Comparison of ENCODE assay signal across 21 cellular contexts in genomic region chr18:9924371-9924943, GRCh38. TPM values are rescaled to one million over a fixed set of nuclear protein-coding genes. Genes with fewer than 3 reads are reported as not detected.
DNase-seq lines count a peak whose midpoint lies in the region; ATAC-seq, FAIRE-seq and TF ChIP-seq lines count a peak whose summit lies in the region.
"Had no signal": no experiment of that assay in that cellular context is flagged by ENCODE, and none has a peak within 500 bp of the region (broad histone marks: within the 10 kb centered on the region; RNA-seq: fewer than 3 reads in every experiment).

No MANE protein-coding gene starts in this region.

- no peak for TF ChIP-seq CTCF in K562 (IDR thresholded peaks at IDR 0.05 in 2 of 3, conservative IDR thresholded peaks at IDR 0.05 in 1 of 3; ENCODE audit: insufficient read depth in 2 of 3, low read depth in 1 of 3, low read length in 3 of 3)
- TF ChIP-seq CTCF in osteocyte (IDR thresholded peaks at IDR 0.05), result no peak
- TF ChIP-seq CTCF in glutamatergic neuron (IDR thresholded peaks at IDR 0.05; ENCODE audit: partially characterized antibody, unreplicated experiment), result no peak

- in situ Hi-C loops in K562 (cut with MboI), result no loop called here

- no peak for DNase-seq in CD4-positive, CD25-positive, alpha-beta regulatory T cell
- DNase-seq in GM12891 (ENCODE audit: insufficient read length, low spot score), result no peak
- DNase-seq in K562 (ENCODE audit: extremely low read depth in 1 of 4, low spot score in 3 of 4), result no peak
- no peak for DNase-seq in osteocyte (ENCODE audit: extremely low spot score, unreplicated experiment)
- DNase-seq in glutamatergic neuron, result no peak
- DNase-seq in putamen (ENCODE audit: low spot score), result no peak
- DNase-seq: activated gamma-delta T cell; BE2C; cortex of kidney; foreskin keratinocyte; left colon; NCI-H1105 treated with DMSO at 0.1 percent for 48 hours; NCI-H69; nucleus accumbens; PC-9; stimulated activated CD4-positive, alpha-beta T cell treated with anti-CD3 and anti-CD28 coated beads, Interleukin-1b, Interleukin-23, amount 100 ng/mL, for 48 hours; T1000 had no signal

- no peak overlapping the region for H2AFZ ChIP-seq in K562 (ENCODE audit: low read depth, low read length)
- H2AFZ ChIP-seq: PC-9 had no signal

- H3K27me3 Mint-ChIP-seq in CD4-positive, CD25-positive, alpha-beta regulatory T cell, result no peaks in the 10 kb centered on the region
- H3K27me3 Mint-ChIP-seq in osteocyte (ENCODE audit: unreplicated experiment), result no peaks in the 10 kb centered on the region
- no peaks in the 10 kb centered on the region for H3K27me3 Mint-ChIP-seq in glutamatergic neuron (ENCODE audit: unreplicated experiment)

- no peak for TF ChIP-seq EP300 in K562 (IDR thresholded peaks at IDR 0.05; ENCODE audit: low read length)

- peaks cover 53% of the 10 kb centered on the region for H4K20me1 ChIP-seq in K562 (replicated peaks; ENCODE audit: control insufficient read depth, insufficient read depth, low read length)

- POLR2A ChIA-PET in K562 (lab: Yijun Ruan, JAX), result interaction anchor here (1.0 to 5.5 kb wide), 6 partner anchors 10 to 95 kb away, joined by 3 to 72 read pairs (median 4); partner anchors contain the start of gene VAPA

- H3K9me3 Mint-ChIP-seq in CD4-positive, CD25-positive, alpha-beta regulatory T cell, result no peaks in the 10 kb centered on the region
- H3K9me3 Mint-ChIP-seq in osteocyte (ENCODE audit: unreplicated experiment) (no peaks in the 10 kb centered on the region), glutamatergic neuron (ENCODE audit: unreplicated experiment) (no peaks in the 10 kb centered on the region)

- no peaks in the 10 kb centered on the region for H3K9me3 ChIP-seq in CD4-positive, CD25-positive, alpha-beta regulatory T cell (ENCODE audit: control insufficient read depth in 2 of 2, low read length in 2 of 2)
- no peaks in the 10 kb centered on the region for H3K9me3 ChIP-seq in K562 (replicated peaks; ENCODE audit: control insufficient read depth, insufficient read depth, low read depth, low read length)
- H3K9me3 ChIP-seq: BE2C, SJSA1 had no signal

- TF ChIP-seq RAD21 in K562 (CRISPR knock-in tag; conservative IDR thresholded peaks at IDR 0.05 in 1 of 2, IDR thresholded peaks at IDR 0.05 in 1 of 2), result no peak

- peaks cover 53 to 71% (median 58%) of the 10 kb centered on the region in 4 donors for H3K4me1 Mint-ChIP-seq in CD4-positive, CD25-positive, alpha-beta regulatory T cell
- peaks cover 56% of the 10 kb centered on the region for H3K4me1 Mint-ChIP-seq in osteocyte (ENCODE audit: unreplicated experiment)
- peaks cover 21% of the 10 kb centered on the region for H3K4me1 Mint-ChIP-seq in glutamatergic neuron (ENCODE audit: low read depth, unreplicated experiment)

- CTCF ChIA-PET in K562 (lab: Yijun Ruan, JAX; ENCODE audit: low intra/inter-chr PET ratio), result no interaction called here

- no TSS peak for BruUV-seq in K562 (replicated peaks; lab: Mats Ljungman, UMichigan)

- peaks cover 87% of the 10 kb centered on the region for H3K4me1 ChIP-seq in CD4-positive, CD25-positive, alpha-beta regulatory T cell (ENCODE audit: control insufficient read depth, insufficient read depth, low read length, poor library complexity, severe bottlenecking)
- H3K4me1 ChIP-seq in K562 (replicated peaks in 1 of 2; ENCODE audit: control insufficient read depth in 2 of 2, insufficient read depth in 2 of 2, low read length in 2 of 2), result peaks cover 11 to 79% of the 10 kb centered on the region in 2 experiments
- H3K4me1 ChIP-seq: BE2C had no signal

- H3K27me3 ChIP-seq in CD4-positive, CD25-positive, alpha-beta regulatory T cell (ENCODE audit: control insufficient read depth, insufficient read depth, low read length), result no peaks in the 10 kb centered on the region
- H3K27me3 ChIP-seq in K562 (ENCODE audit: control insufficient read depth in 2 of 2, insufficient read depth in 2 of 2, low read length in 2 of 2), result no peaks in the 10 kb centered on the region
- H3K27me3 ChIP-seq: BE2C, foreskin keratinocyte, SJSA1 had no signal

- WGBS in K562 (ENCODE audit: insufficient coverage, low coverage, missing lambda C conversion rate), result 7% methylated on average over 4 of the region's 4 CpGs

- no peaks in the 10 kb centered on the region for H3K36me3 ChIP-seq in CD4-positive, CD25-positive, alpha-beta regulatory T cell (ENCODE audit: control insufficient read depth, insufficient read depth, low read length)
- peaks cover 51% of the 10 kb centered on the region for H3K36me3 ChIP-seq in K562 (ENCODE audit: control insufficient read depth, insufficient read depth, low read length)
- H3K36me3 ChIP-seq: BE2C had no signal

- intact Hi-C loops in K562 (cut with micrococcal nuclease), result no loop called here

- peak overlapping the region; percentile 24 to 68 (median 48) for H3K4me3 Mint-ChIP-seq in CD4-positive, CD25-positive, alpha-beta regulatory T cell
- H3K4me3 Mint-ChIP-seq in osteocyte (ENCODE audit: unreplicated experiment) (no peak overlapping the region), glutamatergic neuron (ENCODE audit: unreplicated experiment) (no peak overlapping the region)

- no peaks in the 10 kb centered on the region for H3K9me1 ChIP-seq in K562 (ENCODE audit: control insufficient read depth, insufficient read depth, low read length)

- H3K36me3 Mint-ChIP-seq in CD4-positive, CD25-positive, alpha-beta regulatory T cell, result no peaks in the 10 kb centered on the region
- no peaks in the 10 kb centered on the region for H3K36me3 Mint-ChIP-seq in osteocyte (ENCODE audit: unreplicated experiment)
- H3K36me3 Mint-ChIP-seq in glutamatergic neuron (ENCODE audit: unreplicated experiment), result no peaks in the 10 kb centered on the region

- no peak overlapping the region for H3K27ac ChIP-seq in CD4-positive, CD25-positive, alpha-beta regulatory T cell (ENCODE audit: insufficient read depth, low read length, poor library complexity, severe bottlenecking)
- H3K27ac ChIP-seq in K562 (ENCODE audit: extremely low read depth, low read depth, low read length), result peak overlapping the region; percentile 69; the same call in 1 of the 3 replicates
- H3K27ac ChIP-seq: SJSA1 had no signal

- no peak for ATAC-seq in CD4-positive, CD25-positive, alpha-beta regulatory T cell (ENCODE audit: low read depth in 2 of 2)
- ATAC-seq in K562, result no peak
- ATAC-seq in HG02840 (IDR thresholded peaks at IDR 0.05; ENCODE audit: low FRiP score, unreplicated experiment), result no peak
- ATAC-seq: activated CD4-positive, CD25-positive, alpha-beta regulatory T cell treated with anti-CD3 and anti-CD28 coated beads, Interleukin-2, amount 50 U/mL, for 24 hours; foreskin keratinocyte; left colon had no signal

- peak overlapping the region in 2 of 3 donors; percentile 33 to 44 for H3K27ac Mint-ChIP-seq in CD4-positive, CD25-positive, alpha-beta regulatory T cell
- H3K27ac Mint-ChIP-seq in osteocyte (ENCODE audit: unreplicated experiment) (peak overlapping the region; percentile 47), glutamatergic neuron (ENCODE audit: unreplicated experiment) (no peak overlapping the region)

- no peak overlapping the region; a peak in 1 of 4 replicates for H3K9ac ChIP-seq in K562 (ENCODE audit: insufficient read depth in 1 of 2, low read depth in 2 of 2, low read length in 2 of 2)

- H3K79me2 ChIP-seq in K562 (ENCODE audit: control insufficient read depth, insufficient read depth, low read length), result peaks cover 100% of the 10 kb centered on the region

- H3K4me2 ChIP-seq in K562 (ENCODE audit: insufficient read depth, low read length), result peak overlapping the region; percentile 19; the same call in 1 of the 2 replicates
- H3K4me2 ChIP-seq: PC-9 had no signal

- H3K4me3 ChIP-seq in CD4-positive, CD25-positive, alpha-beta regulatory T cell (ENCODE audit: low read depth, low read length), result peak overlapping the region; percentile 42
- H3K4me3 ChIP-seq in K562, result no peak overlapping the region
- H3K4me3 ChIP-seq: PC-9, SJSA1 had no signal

- FAIRE-seq in GM12891 (lab: Jason Lieb, UNC) (peak; percentile 38), K562 (lab: Jason Lieb, UNC) (no peak)
- FAIRE-seq: GM12892 had no signal

- no peak for TF ChIP-seq POLR2A in GM12891 (IDR thresholded peaks at IDR 0.05; ENCODE audit: low read depth, low read length)
- no peak for TF ChIP-seq POLR2A in K562 (conservative IDR thresholded peaks at IDR 0.05)

RNA-seq across cellular contexts. Expression of gene VAPA, which starts 10.6 kb away (rescaled TPM):
- 163 TPM for total RNA-seq in CD4-positive, CD25-positive, alpha-beta regulatory T cell
- polyA plus RNA-seq in CD4-positive, CD25-positive, alpha-beta regulatory T cell, result 100 to 1,000 TPM; 253 to 286 (median 269) TPM
- polyA plus RNA-seq in GM12891 (2012; ENCODE audit: low read depth, missing spikeins), result 95.5 TPM
- 131 and 315 TPM in 2 replicates for total RNA-seq in K562 (2011; cell fraction: chromatin; rRNA removed; ENCODE audit: low replicate concordance)
- total RNA-seq in K562 (2011; cell fraction: nucleolus; rRNA removed), result 118 and 122 TPM in 2 replicates
- total RNA-seq in K562 (2011; cell fraction: nucleoplasm; rRNA removed), result 147 and 249 TPM in 2 replicates
- 516 and 526 TPM in 2 replicates for total RNA-seq in K562 (2014; rRNA removed)
- 624 and 729 TPM in 2 replicates for total RNA-seq in K562 (2014; rRNA removed; fragmentation: Illumina TruSeq; extraction: Trizol)
- 726 and 732 TPM in 2 replicates for total RNA-seq in K562 (2015; rRNA removed; fragmentation: Illumina TruSeq; extraction: Trizol)
- 504 and 509 TPM in 2 replicates for total RNA-seq in K562 (2021)
- 544 and 809 TPM in 2 replicates for polyA plus RNA-seq in K562 (2011; rRNA removed)
- 202 and 314 TPM in 2 replicates for polyA plus RNA-seq in K562 (2011; cell fraction: cytosol; rRNA removed)
- polyA plus RNA-seq in K562 (2011; cell fraction: nucleus; rRNA removed), result 169 and 199 TPM in 2 replicates
- polyA plus RNA-seq in K562 (2012), result 376 and 498 TPM in 2 replicates
- polyA plus RNA-seq in K562 (2014; fragmentation: Illumina TruSeq; extraction: Trizol), result 790 and 902 TPM in 2 replicates
- 100 to 1,000 TPM; 219 to 224 TPM for polyA plus RNA-seq in K562 (2014; fragmentation: Nextera tagmentation; extraction: Ambion mirVana)
- polyA plus RNA-seq in K562 (2014; rRNA removed), result 455 and 489 TPM in 2 replicates
- 866 and 913 TPM in 2 replicates for polyA minus RNA-seq in K562 (2011; rRNA and poly(A)+ RNA removed)
- 292 and 382 TPM in 2 replicates for polyA minus RNA-seq in K562 (2011; cell fraction: cytosol; rRNA and poly(A)+ RNA removed)
- polyA minus RNA-seq in K562 (2011; cell fraction: nucleus; rRNA and poly(A)+ RNA removed), result 176 and 203 TPM in 2 replicates
- total RNA-seq in osteocyte, result 157 and 163 TPM in 2 replicates
- 187 TPM for total RNA-seq in glutamatergic neuron (ENCODE audit: unreplicated experiment)

RNA-seq across cellular contexts. Expression of gene TXNDC2, which starts 38.7 kb away (rescaled TPM):
- not detected for total RNA-seq in CD4-positive, CD25-positive, alpha-beta regulatory T cell
- polyA plus RNA-seq in CD4-positive, CD25-positive, alpha-beta regulatory T cell, result not detected
- polyA plus RNA-seq in GM12891 (2012; ENCODE audit: low read depth, missing spikeins), result not detected
- total RNA-seq in K562 (2011; cell fraction: chromatin; rRNA removed; ENCODE audit: low replicate concordance), result 2.8 and 4.0 TPM in 2 replicates
- 1.7 and 2.8 TPM in 2 replicates for total RNA-seq in K562 (2011; cell fraction: nucleolus; rRNA removed)
- total RNA-seq in K562 (2011; cell fraction: nucleoplasm; rRNA removed), result 2.3 and 2.6 TPM in 2 replicates
- 1.3 TPM in 2 replicates for total RNA-seq in K562 (2014; rRNA removed)
- 1.6 and 1.7 TPM in 2 replicates for total RNA-seq in K562 (2014; rRNA removed; fragmentation: Illumina TruSeq; extraction: Trizol)
- total RNA-seq in K562 (2015; rRNA removed; fragmentation: Illumina TruSeq; extraction: Trizol), result 2.3 and 2.5 TPM in 2 replicates
- 2.0 and 3.8 TPM in 2 replicates for total RNA-seq in K562 (2021)
- 0.79 and 2.3 TPM in 2 replicates for polyA plus RNA-seq in K562 (2011; rRNA removed)
- polyA plus RNA-seq in K562 (2011; cell fraction: cytosol; rRNA removed), result 0.55 and 2.2 TPM in 2 replicates
- polyA plus RNA-seq in K562 (2011; cell fraction: nucleus; rRNA removed), result 0.83 and 4.6 TPM in 2 replicates
- polyA plus RNA-seq in K562 (2012), result 1.5 and 3.3 TPM in 2 replicates
- polyA plus RNA-seq in K562 (2014; fragmentation: Illumina TruSeq; extraction: Trizol), result 4.8 and 4.9 TPM in 2 replicates
- 1 to 10 TPM; 1.2 to 2.3 TPM for polyA plus RNA-seq in K562 (2014; fragmentation: Nextera tagmentation; extraction: Ambion mirVana)
- 1.4 and 2.5 TPM in 2 replicates for polyA plus RNA-seq in K562 (2014; rRNA removed)
- 2.8 and 5.4 TPM in 2 replicates for polyA minus RNA-seq in K562 (2011; rRNA and poly(A)+ RNA removed)
- polyA minus RNA-seq in K562 (2011; cell fraction: cytosol; rRNA and poly(A)+ RNA removed), result 0.73 and 3.0 TPM in 2 replicates
- polyA minus RNA-seq in K562 (2011; cell fraction: nucleus; rRNA and poly(A)+ RNA removed), result 1.8 and 4.7 TPM in 2 replicates
- 0.11 and 0.29 TPM in 2 replicates for total RNA-seq in osteocyte
- not detected for total RNA-seq in glutamatergic neuron (ENCODE audit: unreplicated experiment)
- total RNA-seq: foreskin keratinocyte, left colon had no signal

Comparison
In these comparisons a context has a peak if more than half of its experiments do, and no peak if none do; other contexts are left out.
1. H3K4me3 Mint-ChIP-seq: peak in CD4-positive, CD25-positive, alpha-beta regulatory T cell (4 of 4); none in osteocyte (single experiment) and glutamatergic neuron (single experiment).